26 cellular contexts compared by ENCODE assay signal in the genomic region with DNA sequence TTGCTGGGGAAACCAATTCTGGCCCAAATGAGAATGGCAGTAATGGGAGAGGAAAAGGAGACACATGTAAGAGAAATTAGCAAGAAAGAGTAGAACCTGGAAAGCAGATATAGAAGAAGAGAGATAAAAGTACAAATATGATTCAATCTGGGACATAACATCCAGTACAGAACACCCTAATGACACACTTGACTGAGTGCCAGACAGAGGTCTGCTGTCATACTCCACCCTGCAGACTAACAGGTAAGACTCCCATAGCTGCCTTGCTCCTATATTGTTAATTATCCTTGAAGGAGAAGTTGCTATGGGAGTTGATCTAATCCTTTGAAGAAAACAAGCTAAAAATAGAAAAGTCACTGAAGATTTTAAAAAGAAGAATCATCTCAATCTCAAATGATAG. TPM values are rescaled to one million over a fixed set of nuclear protein-coding genes. Genes with fewer than 3 reads are reported as not detected.
"Had no signal": no experiment of that assay in that cellular context is flagged by ENCODE, and none has a peak within 500 bp of the region (broad histone marks: within the 10 kb centered on the region; RNA-seq: fewer than 3 reads in every experiment).

No MANE protein-coding gene starts in this region.

- H3K4me1 ChIP-seq: ascending aorta, prostate gland, right atrium auricular region had no signal

- H3K27me3 ChIP-seq: adrenal gland, ascending aorta, hepatocyte, right atrium auricular region, spleen, vagina had no signal

- H3K4me1 Mint-ChIP-seq: endodermal cell, mesothelial cell of epicardium had no signal

- H3K9me3 Mint-ChIP-seq: activated CD4-positive, alpha-beta memory T cell treated with anti-CD3 and anti-CD28 coated beads, Interleukin-2, amount 10 ng/mL, durations not matched to agents 7 days and 5 days; activated CD4-positive, alpha-beta T cell treated with anti-CD3 and anti-CD28 coated beads, Interleukin-2, amount 10 ng/mL, durations not matched to agents 24 days and 14 days; activated naive CD4-positive, alpha-beta T cell treated with anti-CD3 and anti-CD28 coated beads, Interleukin-2, amount 10 ng/mL, durations not matched to agents 7 days and 5 days; activated T-cell treated with anti-CD3 and anti-CD28 coated beads, Interleukin-2, amount 50 U/mL, for 72 hours; immature natural killer cell; naive thymus-derived CD8-positive, alpha-beta T cell; type B pancreatic cell had no signal

- H3K27ac ChIP-seq: adrenal gland, ascending aorta, coronary artery, hepatocyte, left ventricle myocardium inferior, prostate gland, right atrium auricular region, spleen, thoracic aorta, vagina had no signal

- H3K9me3 ChIP-seq: adrenal gland, ascending aorta, left ventricle myocardium inferior, prostate gland, right atrium auricular region, spleen, thoracic aorta, vagina had no signal

- ATAC-seq: activated CD4-positive, CD25-positive, alpha-beta regulatory T cell treated with anti-CD3 and anti-CD28 coated beads, Interleukin-2, amount 50 U/mL, for 24 hours; activated T-cell treated with anti-CD3 and anti-CD28 coated beads, Interleukin-2, amount 50 U/mL, for 72 hours; naive thymus-derived CD8-positive, alpha-beta T cell had no signal

- H3K4me3 Mint-ChIP-seq: activated CD4-positive, alpha-beta memory T cell treated with anti-CD3 and anti-CD28 coated beads, Interleukin-2, amount 10 ng/mL, durations not matched to agents 7 days and 5 days; activated CD4-positive, alpha-beta T cell treated with anti-CD3 and anti-CD28 coated beads, Interleukin-2, amount 10 ng/mL, durations not matched to agents 24 days and 14 days; activated naive CD4-positive, alpha-beta T cell treated with anti-CD3 and anti-CD28 coated beads, Interleukin-2, amount 10 ng/mL, durations not matched to agents 7 days and 5 days; activated T-cell treated with anti-CD3 and anti-CD28 coated beads, Interleukin-2, amount 50 U/mL, for 72 hours; endodermal cell; immature natural killer cell; mesothelial cell of epicardium; naive thymus-derived CD8-positive, alpha-beta T cell; type B pancreatic cell had no signal

- H3K27ac Mint-ChIP-seq: activated CD4-positive, alpha-beta memory T cell treated with anti-CD3 and anti-CD28 coated beads, Interleukin-2, amount 10 ng/mL, durations not matched to agents 7 days and 5 days; activated CD4-positive, alpha-beta T cell treated with anti-CD3 and anti-CD28 coated beads, Interleukin-2, amount 10 ng/mL, durations not matched to agents 24 days and 14 days; activated naive CD4-positive, alpha-beta T cell treated with anti-CD3 and anti-CD28 coated beads, Interleukin-2, amount 10 ng/mL, durations not matched to agents 7 days and 5 days; activated T-cell treated with anti-CD3 and anti-CD28 coated beads, Interleukin-2, amount 50 U/mL, for 72 hours; endodermal cell; mesothelial cell of epicardium; naive thymus-derived CD8-positive, alpha-beta T cell; type B pancreatic cell had no signal

- DNase-seq: activated CD4-positive, alpha-beta memory T cell treated with anti-CD3 and anti-CD28 coated beads, Interleukin-2, amount 10 ng/mL, durations not matched to agents 7 days and 5 days; activated CD4-positive, alpha-beta T cell treated with anti-CD3 and anti-CD28 coated beads, Interleukin-2, amount 10 ng/mL, durations not matched to agents 24 days and 14 days; activated effector memory CD4-positive, alpha-beta T cell treated with anti-CD3 and anti-CD28 coated beads, Interleukin-2, amount 50 U/mL, for 16 hours; activated naive CD4-positive, alpha-beta T cell treated with anti-CD3 and anti-CD28 coated beads, Interleukin-2, amount 10 ng/mL, durations not matched to agents 7 days and 5 days; activated T-cell treated with anti-CD3 and anti-CD28 coated beads, Interleukin-2, amount 50 U/mL, for 72 hours; adrenal gland; endodermal cell; foreskin fibroblast; glutamatergic neuron; immature natural killer cell; kidney glomerular epithelial cell; left ventricle myocardium inferior; naive thymus-derived CD8-positive, alpha-beta T cell; spleen; stimulated activated CD4-positive, alpha-beta T cell treated with anti-CD3 and anti-CD28 coated beads, Interleukin-4, amount 100 ng/mL, for 24 hours; stimulated activated naive CD4-positive, alpha-beta T cell treated with Interleukin-2 at 50 U/mL for 16 hours had no signal

- H3K4me3 ChIP-seq: adrenal gland, ascending aorta, coronary artery, hepatocyte, left ventricle myocardium inferior, prostate gland, right atrium auricular region, spleen, thoracic aorta, vagina had no signal

- H3K27me3 Mint-ChIP-seq: activated CD4-positive, alpha-beta memory T cell treated with anti-CD3 and anti-CD28 coated beads, Interleukin-2, amount 10 ng/mL, durations not matched to agents 7 days and 5 days; activated CD4-positive, alpha-beta T cell treated with anti-CD3 and anti-CD28 coated beads, Interleukin-2, amount 10 ng/mL, durations not matched to agents 24 days and 14 days; activated naive CD4-positive, alpha-beta T cell treated with anti-CD3 and anti-CD28 coated beads, Interleukin-2, amount 10 ng/mL, durations not matched to agents 7 days and 5 days; naive thymus-derived CD8-positive, alpha-beta T cell; type B pancreatic cell had no signal

RNA-seq across cellular contexts. Expression of gene PIERCE2, which starts 21.3 kb away (rescaled TPM):
- total RNA-seq: activated CD4-positive, alpha-beta memory T cell treated with anti-CD3 and anti-CD28 coated beads, Interleukin-2, amount 10 ng/mL, durations not matched to agents 7 days and 5 days; ascending aorta; naive thymus-derived CD8-positive, alpha-beta T cell; vagina had no signal
